Comparison of ENCODE assay signal across 9 cellular contexts in genomic region chr11:68004551-68005335, GRCh38. TPM values are rescaled to one million over a fixed set of nuclear protein-coding genes. Genes with fewer than 3 reads are reported as not detected.
DNase-seq lines count a peak whose midpoint lies in the region; ATAC-seq and TF ChIP-seq lines count a peak whose summit lies in the region.
"Had no signal": no experiment of that assay in that cellular context is flagged by ENCODE, and none has a peak within 500 bp of the region (broad histone marks: within the 10 kb centered on the region; RNA-seq: fewer than 3 reads in every experiment).

No MANE protein-coding gene starts in this region.

- H3K27ac Mint-ChIP-seq in activated naive CD4-positive, alpha-beta T cell treated with anti-CD3 and anti-CD28 coated beads, Interleukin-2, amount 10 ng/mL, durations not matched to agents 7 days and 5 days: peak overlapping the region; percentile 79
- H3K27ac Mint-ChIP-seq in activated CD4-positive, alpha-beta memory T cell treated with anti-CD3 and anti-CD28 coated beads, Interleukin-2, amount 10 ng/mL, durations not matched to agents 7 days and 5 days: peak overlapping the region; percentile 70

- CTCF ChIA-PET in activated naive CD4-positive, alpha-beta T cell treated with anti-CD3 and anti-CD28 coated beads, Interleukin-2, amount 10 ng/mL, durations not matched to agents 7 days and 5 days (lab: Charles Lee): interaction anchor here (1.2 kb wide), 1 partner anchor 11 kb away, joined by 3 read pairs; no protein-coding TSS in a partner anchor
- CTCF ChIA-PET in activated CD4-positive, alpha-beta memory T cell treated with anti-CD3 and anti-CD28 coated beads, Interleukin-2, amount 10 ng/mL, durations not matched to agents 7 days and 5 days (lab: Charles Lee): no interaction called here

- H3K4me3 Mint-ChIP-seq in activated naive CD4-positive, alpha-beta T cell treated with anti-CD3 and anti-CD28 coated beads, Interleukin-2, amount 10 ng/mL, durations not matched to agents 7 days and 5 days: peak overlapping the region; percentile 83
- H3K4me3 Mint-ChIP-seq in activated CD4-positive, alpha-beta memory T cell treated with anti-CD3 and anti-CD28 coated beads, Interleukin-2, amount 10 ng/mL, durations not matched to agents 7 days and 5 days: peak overlapping the region; percentile 80

- POLR2A ChIA-PET in activated CD4-positive, alpha-beta memory T cell treated with anti-CD3 and anti-CD28 coated beads, Interleukin-2, amount 10 ng/mL, durations not matched to agents 7 days and 5 days (lab: Charles Lee): no interaction called here

- no peak for ATAC-seq in HG02610 (IDR thresholded peaks at IDR 0.05; ENCODE audit: unreplicated experiment)

- peak overlapping the region; percentile 71 to 78 for H3K27ac ChIP-seq in tibial artery
- H3K27ac ChIP-seq: brain microvascular endothelial cell had no signal

- H3K27me3 ChIP-seq in tibial artery: no peaks in the 10 kb centered on the region
- H3K27me3 ChIP-seq: brain microvascular endothelial cell had no signal

- peak overlapping the region; percentile 74 to 76 for H3K4me3 ChIP-seq in tibial artery

- peaks cover 0 to 36% (median 18%) of the 10 kb centered on the region in 4 donors for H3K4me1 ChIP-seq in tibial artery

- no peaks in the 10 kb centered on the region for H3K36me3 ChIP-seq in tibial artery
- H3K36me3 ChIP-seq: brain microvascular endothelial cell had no signal

- no peaks in the 10 kb centered on the region for H3K9me3 Mint-ChIP-seq in activated naive CD4-positive, alpha-beta T cell treated with anti-CD3 and anti-CD28 coated beads, Interleukin-2, amount 10 ng/mL, durations not matched to agents 7 days and 5 days
- H3K9me3 Mint-ChIP-seq in activated CD4-positive, alpha-beta memory T cell treated with anti-CD3 and anti-CD28 coated beads, Interleukin-2, amount 10 ng/mL, durations not matched to agents 7 days and 5 days: no peaks in the 10 kb centered on the region

- H3K4me1 Mint-ChIP-seq in activated naive CD4-positive, alpha-beta T cell treated with anti-CD3 and anti-CD28 coated beads, Interleukin-2, amount 10 ng/mL, durations not matched to agents 7 days and 5 days: peaks cover 41% of the 10 kb centered on the region
- peaks cover 33% of the 10 kb centered on the region for H3K4me1 Mint-ChIP-seq in activated CD4-positive, alpha-beta memory T cell treated with anti-CD3 and anti-CD28 coated beads, Interleukin-2, amount 10 ng/mL, durations not matched to agents 7 days and 5 days

- no peaks in the 10 kb centered on the region for H3K9me3 ChIP-seq in tibial artery

- DNase-seq in activated naive CD4-positive, alpha-beta T cell treated with anti-CD3 and anti-CD28 coated beads, Interleukin-2, amount 10 ng/mL, durations not matched to agents 7 days and 5 days: no peak
- DNase-seq in activated naive CD4-positive, alpha-beta T cell treated with Interleukin-2 at 50 U/mL for 16 hours: no peak
- DNase-seq in activated CD4-positive, alpha-beta memory T cell treated with anti-CD3 and anti-CD28 coated beads, Interleukin-2, amount 10 ng/mL, durations not matched to agents 7 days and 5 days: no peak
- DNase-seq in iPS-NIHi11 (ENCODE audit: low spot score) (peak; percentile 2), tibial artery (no peak), NCI-H774 (lab: John Stamatoyannopoulos, UW) (no peak), NCI-H524 treated with DMSO at 0.1 percent for 48 hours (lab: John Stamatoyannopoulos, UW) (no peak)

- no peak for TF ChIP-seq CTCF in tibial artery (IDR thresholded peaks at IDR 0.05)

- H3K36me3 Mint-ChIP-seq in activated naive CD4-positive, alpha-beta T cell treated with anti-CD3 and anti-CD28 coated beads, Interleukin-2, amount 10 ng/mL, durations not matched to agents 7 days and 5 days: no peaks in the 10 kb centered on the region
- peaks cover 10% of the 10 kb centered on the region for H3K36me3 Mint-ChIP-seq in activated CD4-positive, alpha-beta memory T cell treated with anti-CD3 and anti-CD28 coated beads, Interleukin-2, amount 10 ng/mL, durations not matched to agents 7 days and 5 days (ENCODE audit: low read depth)

- intact Hi-C loops in tibial artery (cut with DNase I; ENCODE audit: low total_unique reads): loop anchor here (5.0 kb wide), 2 partner anchors 38 to 208 kb away; partner anchors contain the start of gene KMT5B

- H3K27me3 Mint-ChIP-seq in activated naive CD4-positive, alpha-beta T cell treated with anti-CD3 and anti-CD28 coated beads, Interleukin-2, amount 10 ng/mL, durations not matched to agents 7 days and 5 days: peaks cover 21% of the 10 kb centered on the region
- H3K27me3 Mint-ChIP-seq in activated CD4-positive, alpha-beta memory T cell treated with anti-CD3 and anti-CD28 coated beads, Interleukin-2, amount 10 ng/mL, durations not matched to agents 7 days and 5 days: no peaks in the 10 kb centered on the region

RNA-seq across cellular contexts. Expression of gene UNC93B1, which starts 0.8 kb away (rescaled TPM):
- 10 to 100 TPM; 41.7 to 42.0 TPM for total RNA-seq in activated CD4-positive, alpha-beta memory T cell treated with anti-CD3 and anti-CD28 coated beads, Interleukin-2, amount 10 ng/mL, durations not matched to agents 7 days and 5 days

RNA-seq across cellular contexts. Expression of gene ALDH3B1, which starts 5.4 kb away (rescaled TPM):
- not detected for total RNA-seq in activated CD4-positive, alpha-beta memory T cell treated with anti-CD3 and anti-CD28 coated beads, Interleukin-2, amount 10 ng/mL, durations not matched to agents 7 days and 5 days

RNA-seq across cellular contexts. Expression of gene NDUFS8, which starts 25.7 kb away (rescaled TPM):
- total RNA-seq in activated CD4-positive, alpha-beta memory T cell treated with anti-CD3 and anti-CD28 coated beads, Interleukin-2, amount 10 ng/mL, durations not matched to agents 7 days and 5 days: 100 to 1,000 TPM; 112 to 128 TPM

RNA-seq across cellular contexts. Expression of gene TCIRG1, which starts 34.1 kb away (rescaled TPM):
- 100 to 1,000 TPM; 295 TPM for total RNA-seq in activated CD4-positive, alpha-beta memory T cell treated with anti-CD3 and anti-CD28 coated beads, Interleukin-2, amount 10 ng/mL, durations not matched to agents 7 days and 5 days
